In genomic region chr16:2586241-2586640, GRCh38 we compare ENCODE assay signal across 15 cellular contexts. TPM values are rescaled to one million over a fixed set of nuclear protein-coding genes. Genes with fewer than 3 reads are reported as not detected.
DNase-seq lines count a peak whose midpoint lies in the region; ATAC-seq and TF ChIP-seq lines count a peak whose summit lies in the region.
"Had no signal": no experiment of that assay in that cellular context is flagged by ENCODE, and none has a peak within 500 bp of the region (broad histone marks: within the 10 kb centered on the region; RNA-seq: fewer than 3 reads in every experiment).

No MANE protein-coding gene starts in this region.

- no peaks in the 10 kb centered on the region for H3K9me3 ChIP-seq in heart left ventricle
- no peaks in the 10 kb centered on the region for H3K9me3 ChIP-seq in NT2/D1 (ENCODE audit: insufficient read depth, low read length)
- no peaks in the 10 kb centered on the region for H3K9me3 ChIP-seq in testis
- H3K9me3 ChIP-seq: thoracic aorta had no signal

- H3K9ac ChIP-seq in NT2/D1 (ENCODE audit: insufficient read length, low read depth): peak overlapping the region; percentile 8

- peak in 2 of 12 donors; percentile 17 to 29 for TF ChIP-seq CTCF in heart left ventricle (IDR thresholded peaks at IDR 0.05)
- TF ChIP-seq CTCF in foreskin fibroblast (IDR thresholded peaks at IDR 0.05; ENCODE audit: low read depth, low read length): peak; percentile 11
- TF ChIP-seq CTCF in testis (IDR thresholded peaks at IDR 0.05): no peak

- H3K4me1 ChIP-seq in heart left ventricle: peaks cover 0 to 19% (median 8%) of the 10 kb centered on the region in 12 donors
- H3K4me1 ChIP-seq in NT2/D1 (ENCODE audit: insufficient read depth, insufficient read length): peaks cover 5% of the 10 kb centered on the region
- peaks cover 30% of the 10 kb centered on the region for H3K4me1 ChIP-seq in testis

- no peaks in the 10 kb centered on the region for H3K27me3 ChIP-seq in heart left ventricle
- no peaks in the 10 kb centered on the region for H3K27me3 ChIP-seq in NT2/D1 (ENCODE audit: insufficient read depth, insufficient read length)
- H3K27me3 ChIP-seq in testis: no peaks in the 10 kb centered on the region

- WGBS in heart left ventricle, 4 donors: 80 to 87% (median 81%) methylated on average over 12 of the region's 12 CpGs
- 83 to 86% methylated on average over 4 to 11 of the region's 12 CpGs for WGBS in testis, 2 donors

- intact Hi-C loops in Right ventricle myocardium superior (cut with DNase I): no loop called here
- intact Hi-C loops in heart left ventricle (cut with DNase I): no loop called here
- intact Hi-C loops in testis (cut with DNase I; ENCODE audit: low total_unique reads): no loop called here

- DNase-seq in Right ventricle myocardium superior (peak; percentile 38), heart left ventricle (no peak), NT2/D1 (ENCODE audit: low read depth, low spot score) (no peak), foreskin fibroblast (no peak), testis (peak; percentile 14), DMS53 treated with DMSO at 0.1 percent for 48 hours (lab: John Stamatoyannopoulos, UW; ENCODE audit: unreplicated experiment) (no peak), mucosa of gallbladder (ENCODE audit: low spot score) (no peak), kidney tubule cell (ENCODE audit: low spot score) (no peak)
- DNase-seq: activated B cell treated with CpG ODN at 0.5 μM for 24 hours, NCI-H1048, NCI-H526 had no signal

- H3K27ac ChIP-seq in heart left ventricle (no peak overlapping the region), testis (peak overlapping the region in 1 of 2 donors; percentile 4)
- H3K27ac ChIP-seq: coronary artery, thoracic aorta had no signal

- TF ChIP-seq POLR2A in heart left ventricle (IDR thresholded peaks at IDR 0.05) (no peak), testis (IDR thresholded peaks at IDR 0.05) (no peak)

- peaks cover 0 to 66% (median 56%) of the 10 kb centered on the region in 9 donors for H3K36me3 ChIP-seq in heart left ventricle
- H3K36me3 ChIP-seq in NT2/D1 (ENCODE audit: insufficient read depth, insufficient read length, low read length): peaks cover 57% of the 10 kb centered on the region
- H3K36me3 ChIP-seq in testis (ENCODE audit: low read depth, missing control alignments): no peaks in the 10 kb centered on the region

- H3K4me3 ChIP-seq in heart left ventricle: no peak overlapping the region
- H3K4me3 ChIP-seq in NT2/D1 (ENCODE audit: insufficient read length, low read depth): no peak overlapping the region
- no peak overlapping the region for H3K4me3 ChIP-seq in foreskin fibroblast (ENCODE audit: low read depth in 1 of 2, low read length in 2 of 2)
- no peak overlapping the region for H3K4me3 ChIP-seq in testis
- H3K4me3 ChIP-seq: coronary artery, lung, thoracic aorta had no signal

- ATAC-seq in Right ventricle myocardium superior (ENCODE audit: poor library complexity): no peak
- no peak for ATAC-seq in heart left ventricle

RNA-seq across cellular contexts. Expression of gene PDPK1, which starts 48.4 kb away (rescaled TPM):
- 38.5 TPM for total RNA-seq in Right ventricle myocardium superior
- 10 to 100 TPM; 29.1 to 54.1 (median 40.4) TPM for total RNA-seq in heart left ventricle
- 10 to 100 TPM; 12.3 to 32.3 TPM for polyA plus RNA-seq in heart left ventricle
- 10 to 100 TPM; 61.1 to 75.3 TPM for total RNA-seq in testis
- polyA plus RNA-seq in testis (ENCODE audit: insufficient read depth, low read depth, low replicate concordance): 53.0 TPM
- total RNA-seq in mucosa of gallbladder: 72.0 TPM

RNA-seq across cellular contexts. Expression of gene CEMP1, which starts 55.0 kb away (rescaled TPM):
- total RNA-seq in Right ventricle myocardium superior (not detected), heart left ventricle (under 1 TPM in 1 of 9 donors, not detected in 8; 0.18 TPM), testis (1 to 10 TPM; 5.4 to 5.5 TPM), mucosa of gallbladder (1.8 TPM)
- polyA plus RNA-seq in heart left ventricle (under 1 TPM; 0.04 to 0.27 TPM), testis (ENCODE audit: insufficient read depth, low read depth, low replicate concordance) (1.6 TPM)
- total RNA-seq: SK-MEL-5 had no signal

Comparison
In these comparisons a context has a peak if more than half of its experiments do, and no peak if none do; other contexts are left out.
1. DNase-seq: peak in Right ventricle myocardium superior (single experiment) and testis (single experiment); none in heart left ventricle (0 of 5), NT2/D1 (single experiment), foreskin fibroblast (0 of 2), DMS53 treated with DMSO at 0.1 percent for 48 hours (single experiment), mucosa of gallbladder (single experiment) and kidney tubule cell (single experiment).